ENCODE assay signal across 16 cellular contexts in genomic region chr9:122036988-122037387, GRCh38. TPM values are rescaled to one million over a fixed set of nuclear protein-coding genes. Genes with fewer than 3 reads are reported as not detected.
A peak's percentile ranks its signal among the peaks of the same experiment; 100 is the strongest.
DNase-seq lines count a peak whose midpoint lies in the region; ATAC-seq and TF ChIP-seq lines count a peak whose summit lies in the region.
"Had no signal": no experiment of that assay in that cellular context is flagged by ENCODE, and none has a peak within 500 bp of the region (broad histone marks: within the 10 kb centered on the region; RNA-seq: fewer than 3 reads in every experiment).

No MANE protein-coding gene starts in this region.

- H3K27me3 ChIP-seq in tibial artery (no peaks in the 10 kb centered on the region), sigmoid colon (no peaks in the 10 kb centered on the region)

- WGBS in sigmoid colon, 2 donors, result 83 to 89% methylated on average over 1 of the region's 1 CpG

- peaks cover 6 to 15% (median 13%) of the 10 kb centered on the region in 3 donors for H3K36me3 ChIP-seq in tibial artery
- H3K36me3 ChIP-seq in sigmoid colon, result peaks cover 0 to 12% (median 11%) of the 10 kb centered on the region in 4 donors

- no peak overlapping the region for H3K27ac ChIP-seq in tibial artery
- H3K27ac ChIP-seq in sigmoid colon, result no peak overlapping the region

- ATAC-seq in HG02852 (IDR thresholded peaks at IDR 0.05; ENCODE audit: unreplicated experiment), result no peak

- DNase-seq in AG20443 (ENCODE audit: low spot score), result peak; percentile 52
- DNase-seq in M059J (ENCODE audit: low read depth), result peak; percentile 69
- peak; percentile 47 for DNase-seq in choroid plexus epithelial cell (ENCODE audit: low read depth)
- DNase-seq in iris pigment epithelial cell (ENCODE audit: low read depth), result peak; percentile 42
- DNase-seq in tibial artery, result no peak
- DNase-seq in NCI-H1092 (lab: John Stamatoyannopoulos, UW), result no peak
- no peak for DNase-seq in sigmoid colon
- DNase-seq: activated CD4-positive, alpha-beta T cell treated with anti-CD3 and anti-CD28 coated beads, Interleukin-2, amount 50 U/mL, for 1 hour; activated naive CD4-positive, alpha-beta T cell treated with Interleukin-2 at 50 U/mL for 16 hours; activated T-cell treated with anti-CD3 and anti-CD28 coated beads for 4 hours; AML-193; Caco-2; islet precursor cell; NCI-H524 treated with DMSO at 0.1 percent for 48 hours; nephron progenitor cell had no signal

- intact Hi-C loops in tibial artery (cut with DNase I; ENCODE audit: low total_unique reads), result no loop called here
- intact Hi-C loops in sigmoid colon (cut with DNase I), result no loop called here

- H3K4me3 ChIP-seq in choroid plexus epithelial cell (ENCODE audit: low read depth, low read length) (no peak overlapping the region), tibial artery (no peak overlapping the region), sigmoid colon (no peak overlapping the region)

- TF ChIP-seq CTCF in choroid plexus epithelial cell (conservative IDR thresholded peaks at IDR 0.05; ENCODE audit: low read depth, low read length) (no peak), tibial artery (IDR thresholded peaks at IDR 0.05) (no peak), sigmoid colon (IDR thresholded peaks at IDR 0.05) (no peak)

- no peak for TF ChIP-seq POLR2A in sigmoid colon (IDR thresholded peaks at IDR 0.05)

- no peak for TF ChIP-seq EP300 in sigmoid colon (IDR thresholded peaks at IDR 0.05)

- H3K9me3 ChIP-seq in tibial artery, result no peaks in the 10 kb centered on the region
- H3K9me3 ChIP-seq in sigmoid colon, result no peaks in the 10 kb centered on the region
- H3K9me3 ChIP-seq: Caco-2 had no signal

- H3K4me1 ChIP-seq in tibial artery (peaks cover 0 to 52% (median 18%) of the 10 kb centered on the region in 4 donors), sigmoid colon (peaks cover 0 to 38% (median 17%) of the 10 kb centered on the region in 4 donors)
- H3K4me1 ChIP-seq: Caco-2 had no signal

RNA-seq across cellular contexts. Expression of gene TTLL11, which starts 56.1 kb away (rescaled TPM):
- 3.9 and 4.7 TPM in 2 replicates for total RNA-seq in M059J (2014; rRNA removed; shearing (Covaris generic))
- total RNA-seq in sigmoid colon, result 10 to 100 TPM; 27.6 to 40.7 (median 30.8) TPM
- polyA plus RNA-seq in sigmoid colon, result 1 to 10 TPM; 4.2 to 7.6 (median 5.6) TPM

Comparison
In these comparisons a context has a peak if more than half of its experiments do, and no peak if none do; other contexts are left out.
1. DNase-seq: peak in AG20443 (single experiment), M059J (single experiment), choroid plexus epithelial cell (single experiment) and iris pigment epithelial cell (single experiment); none in tibial artery (0 of 2), NCI-H1092 (single experiment) and sigmoid colon (single experiment).